Comparison of ENCODE assay signal across 8 cellular contexts in genomic region chr14:92714739-92715307, GRCh38. TPM values are rescaled to one million over a fixed set of nuclear protein-coding genes. Genes with fewer than 3 reads are reported as not detected.
DNase-seq lines count a peak whose midpoint lies in the region; ATAC-seq, FAIRE-seq and TF ChIP-seq lines count a peak whose summit lies in the region.
"Not testable (repeated sequence)": the region's sequence is repeated elsewhere in the genome, so short reads cannot be mapped to it uniquely, and the experiment has no call there.

No MANE protein-coding gene starts in this region.

- in situ Hi-C loops in SK-MEL-5 (cut with HindIII; ENCODE audit: low pct_unique_long_range_greater_than_20kb, low sequenced_read_pairs), result not testable (repeated sequence)

- not testable (repeated sequence) for BruUV-seq in endothelial cell of umbilical vein (replicated peaks; lab: Mats Ljungman, UMichigan)

- POLR2A ChIA-PET in endothelial cell of umbilical vein (lab: Charles Lee), result interaction anchor here (1.4 kb wide), 1 partner anchor 34 kb away, joined by 3 read pairs; the partner anchor contains the start of gene LGMN

- not testable (repeated sequence) for H3K9ac ChIP-seq in endothelial cell of umbilical vein (replicated peaks; ENCODE audit: extremely low read depth, insufficient read depth, low read length)

- ATAC-seq in activated T-cell treated with anti-CD3 and anti-CD28 coated beads, Interleukin-2, amount 50 U/mL, for 4 hours, result peak; percentile 81 to 88
- ATAC-seq in lower lobe of right lung, result peak; percentile 83 to 89

- not testable (repeated sequence) for H3K4me1 ChIP-seq in endothelial cell of umbilical vein (ENCODE audit: control insufficient read depth, extremely low read depth, insufficient read depth, low read length); lower lobe of right lung

- not testable (repeated sequence) for H3K36me3 ChIP-seq in endothelial cell of umbilical vein (ENCODE audit: control insufficient read depth in 2 of 2, extremely low read depth in 1 of 2, insufficient read depth in 2 of 2, low read length in 2 of 2)
- H3K36me3 ChIP-seq in lower lobe of right lung, result peaks cover 55% of the 10 kb centered on the region

- CTCF ChIA-PET in endothelial cell of umbilical vein (lab: Charles Lee), result interaction anchor here (0.6 to 4.9 kb wide), 18 partner anchors 11 to 504 kb away, joined by 3 to 96 read pairs (median 4); partner anchors contain the start of gene LGMN

- H3K27me3 ChIP-seq in endothelial cell of umbilical vein (ENCODE audit: control insufficient read depth in 2 of 2, insufficient read depth in 2 of 2, low read length in 2 of 2); lower lobe of right lung (ENCODE audit: low read depth): not testable (repeated sequence)

- dilution Hi-C loops in endothelial cell of umbilical vein (cut with MboI; ENCODE audit: extremely low pct_ligation_motif_present, low sequenced_read_pairs), result not testable (repeated sequence)

- not testable (repeated sequence) for H2AFZ ChIP-seq in endothelial cell of umbilical vein (ENCODE audit: low read depth, low read length)

- H3K9me1 ChIP-seq in endothelial cell of umbilical vein (replicated peaks; ENCODE audit: control insufficient read depth, extremely low read depth, insufficient read depth, low read length), result not testable (repeated sequence)

- H3K4me2 ChIP-seq in endothelial cell of umbilical vein (ENCODE audit: insufficient read depth, low read length), result not testable (repeated sequence)

- H3K4me1 Mint-ChIP-seq in activated T-cell treated with anti-CD3 and anti-CD28 coated beads, Interleukin-2, amount 50 U/mL, for 4 hours (ENCODE audit: low read depth), result not testable (repeated sequence)

- H3K36me3 Mint-ChIP-seq in activated T-cell treated with anti-CD3 and anti-CD28 coated beads, Interleukin-2, amount 50 U/mL, for 4 hours (ENCODE audit: insufficient read depth), result not testable (repeated sequence)

- peak; percentile 72 for FAIRE-seq in endothelial cell of umbilical vein (lab: Jason Lieb, UNC)

- not testable (repeated sequence) for H3K9me3 ChIP-seq in endothelial cell of umbilical vein (replicated peaks; ENCODE audit: control insufficient read depth, insufficient read depth, low read length); lower lobe of right lung

- H4K20me1 ChIP-seq in endothelial cell of umbilical vein (replicated peaks; ENCODE audit: control insufficient read depth, extremely low read depth, insufficient read depth, low read length), result not testable (repeated sequence)

- H3K4me3 ChIP-seq in endothelial cell of umbilical vein (replicated peaks in 1 of 3; ENCODE audit: insufficient read depth in 1 of 3, low read depth in 1 of 3, low read length in 3 of 3); lower lobe of right lung: not testable (repeated sequence)

- H3K27ac ChIP-seq in endothelial cell of umbilical vein (ENCODE audit: insufficient read depth, low read depth, low read length); lower lobe of right lung: not testable (repeated sequence)

- H3K4me3 Mint-ChIP-seq in activated T-cell treated with anti-CD3 and anti-CD28 coated beads, Interleukin-2, amount 50 U/mL, for 4 hours, result not testable (repeated sequence)

- intact Hi-C loops in endothelial cell of umbilical vein (cut with micrococcal nuclease), result loop anchor here (1.0 kb wide), 2 partner anchors 33 to 69 kb away; partner anchors contain the start of gene LGMN
- intact Hi-C loops in lower lobe of right lung (cut with DNase I), result not testable (repeated sequence)

- TF ChIP-seq CTCF in endothelial cell of umbilical vein (IDR thresholded peaks at IDR 0.05; ENCODE audit: extremely low read depth in 1 of 2, insufficient read depth in 1 of 2, low read depth in 1 of 2, low read length in 2 of 2) (peak; percentile 63 to 78), lower lobe of right lung (IDR thresholded peaks at IDR 0.05) (peak; percentile 79)

- H3K27me3 Mint-ChIP-seq in activated T-cell treated with anti-CD3 and anti-CD28 coated beads, Interleukin-2, amount 50 U/mL, for 4 hours (ENCODE audit: low read depth), result not testable (repeated sequence)

- not testable (repeated sequence) for H3K79me2 ChIP-seq in endothelial cell of umbilical vein (ENCODE audit: control insufficient read depth, insufficient read depth, low read length)

- not testable (repeated sequence) for TF ChIP-seq POLR2A in endothelial cell of umbilical vein (IDR thresholded peaks at IDR 0.05; ENCODE audit: low read depth, low read length)

- H3K9me3 Mint-ChIP-seq in activated T-cell treated with anti-CD3 and anti-CD28 coated beads, Interleukin-2, amount 50 U/mL, for 4 hours, result not testable (repeated sequence)

- DNase-seq in AG08396 (ENCODE audit: low spot score), result peak; percentile 82
- peak; percentile 83 for DNase-seq in GM19240 (ENCODE audit: insufficient read length, low spot score)
- peak; percentile 58 for DNase-seq in NCI-H1105 treated with DMSO at 0.1 percent for 48 hours (lab: John Stamatoyannopoulos, UW)
- peak; percentile 82 for DNase-seq in SK-MEL-5 (ENCODE audit: low read depth, low spot score)
- peak; percentile 77 for DNase-seq in activated T-cell treated with anti-CD3 and anti-CD28 coated beads, Interleukin-2, amount 50 U/mL, for 4 hours
- peak; percentile 64 for DNase-seq in endothelial cell of umbilical vein (ENCODE audit: low read depth, low spot score)
- DNase-seq in lower lobe of right lung, result peak; percentile 86
- DNase-seq in stimulated activated CD4-positive, alpha-beta T cell treated with anti-CD3 and anti-CD28 coated beads, Interleukin-4, amount 100 ng/mL, for 4 hours, result peak; percentile 67 to 83

RNA-seq across cellular contexts. Expression of gene LGMN, which starts 33.6 kb away (rescaled TPM):
- 94.2 and 105 TPM in 2 replicates for total RNA-seq in SK-MEL-5 (2014; rRNA removed; shearing (Covaris generic))
- 134 and 153 TPM in 2 replicates for polyA plus RNA-seq in SK-MEL-5 (2015; cell fraction: cytosol; rRNA removed)
- polyA plus RNA-seq in SK-MEL-5 (2015; cell fraction: nucleus; rRNA removed), result 33.0 and 34.1 TPM in 2 replicates
- total RNA-seq in activated T-cell treated with anti-CD3 and anti-CD28 coated beads, Interleukin-2, amount 50 U/mL, for 4 hours, result 1 to 10 TPM; 2.9 to 4.8 (median 3.3) TPM
- total RNA-seq in endothelial cell of umbilical vein (56.7 and 62.6 TPM in 2 replicates), lower lobe of right lung (158 TPM)
- 85.8 and 99.2 TPM in 2 replicates for polyA plus RNA-seq in endothelial cell of umbilical vein
- polyA plus RNA-seq in endothelial cell of umbilical vein (2011; cell fraction: cytosol; rRNA removed), result 122 and 126 TPM in 2 replicates
- polyA plus RNA-seq in endothelial cell of umbilical vein (2011; cell fraction: nucleus; rRNA removed), result 73.2 and 83.3 TPM in 2 replicates
- polyA plus RNA-seq in endothelial cell of umbilical vein (2012), result 70.4 and 81.1 TPM in 2 replicates
- polyA minus RNA-seq in endothelial cell of umbilical vein, result 52.1 and 66.6 TPM in 2 replicates
- 16.8 TPM for polyA minus RNA-seq in endothelial cell of umbilical vein (2011; cell fraction: cytosol; rRNA and poly(A)+ RNA removed)
- 20.4 and 28.7 TPM in 2 replicates for polyA minus RNA-seq in endothelial cell of umbilical vein (2011; cell fraction: nucleus; rRNA and poly(A)+ RNA removed)
